ENCODE assay signal across 12 cellular contexts in genomic region chr3:191301017-191301416, GRCh38. TPM values are rescaled to one million over a fixed set of nuclear protein-coding genes. Genes with fewer than 3 reads are reported as not detected.
DNase-seq lines count a peak whose midpoint lies in the region; ATAC-seq and TF ChIP-seq lines count a peak whose summit lies in the region.
"Had no signal": no experiment of that assay in that cellular context is flagged by ENCODE, and none has a peak within 500 bp of the region (broad histone marks: within the 10 kb centered on the region; RNA-seq: fewer than 3 reads in every experiment).

No MANE protein-coding gene starts in this region.

- no peak overlapping the region for H3K4me2 ChIP-seq in SK-N-SH
- H3K4me2 ChIP-seq: BLaER1, PC-9 had no signal

- no peak overlapping the region for H3K9ac ChIP-seq in SK-N-SH
- H3K9ac ChIP-seq: BLaER1 had no signal

- TF ChIP-seq CTCF in SK-N-SH (IDR thresholded peaks at IDR 0.05) (no peak), lower lobe of right lung (IDR thresholded peaks at IDR 0.05) (no peak)

- POLR2A ChIA-PET in SK-N-SH (lab: Yijun Ruan, JAX): no interaction called here

- 55% methylated on average over 1 of the region's 1 CpG for WGBS in SK-N-SH (ENCODE audit: low lambda C conversion rate)

- no peak overlapping the region for H2AFZ ChIP-seq in SK-N-SH (ENCODE audit: low read depth)
- H2AFZ ChIP-seq: PC-9 had no signal

- no peak for TF ChIP-seq RAD21 in SK-N-SH (IDR thresholded peaks at IDR 0.05; ENCODE audit: low read length)

- ATAC-seq in GM18498 (IDR thresholded peaks at IDR 0.05; ENCODE audit: unreplicated experiment): peak; percentile 80
- ATAC-seq in GM19463 (IDR thresholded peaks at IDR 0.05; ENCODE audit: unreplicated experiment): peak; percentile 56
- ATAC-seq in HG02981 (IDR thresholded peaks at IDR 0.05; ENCODE audit: unreplicated experiment): peak; percentile 79
- ATAC-seq in lower lobe of right lung: no peak

- intact Hi-C loops in lower lobe of right lung (cut with DNase I): no loop called here

- H3K36me3 ChIP-seq in SK-N-SH (replicated peaks in 1 of 2; ENCODE audit: control insufficient read depth in 1 of 2, insufficient read depth in 2 of 2, low read length in 1 of 2) (no peaks in the 10 kb centered on the region), lower lobe of right lung (no peaks in the 10 kb centered on the region)
- H3K36me3 ChIP-seq: BLaER1, thyroid gland had no signal

- DNase-seq in NAMALWA (ENCODE audit: low spot score): peak; percentile 62
- no peak for DNase-seq in activated gamma-delta T cell treated with Interleukin-2 at 50 U/mL for 16 hours
- DNase-seq in cerebellar nuclear complex (lab: John Stamatoyannopoulos, UW): no peak
- DNase-seq in SK-N-SH: no peak
- no peak for DNase-seq in lower lobe of right lung
- DNase-seq: activated CD4-positive, alpha-beta T cell treated with anti-CD3 and anti-CD28 coated beads for 4 hours; thyroid gland had no signal

- H3K27me3 ChIP-seq in SK-N-SH (ENCODE audit: insufficient read depth) (0 out of 2 replicates have a peak, but pooled peaks cover 6% of the 10 kb centered on the region), lower lobe of right lung (ENCODE audit: low read depth) (no peaks in the 10 kb centered on the region)
- H3K27me3 ChIP-seq: BLaER1, thyroid gland had no signal

- H3K79me2 ChIP-seq in SK-N-SH (ENCODE audit: insufficient read depth): no peaks in the 10 kb centered on the region

- H3K4me3 ChIP-seq in SK-N-SH (ENCODE audit: low read depth in 2 of 2, low read length in 1 of 2) (no peak overlapping the region), lower lobe of right lung (no peak overlapping the region)
- H3K4me3 ChIP-seq: BLaER1, PC-9, thyroid gland had no signal

- H4K20me1 ChIP-seq in SK-N-SH (ENCODE audit: insufficient read depth): no peaks in the 10 kb centered on the region
- H4K20me1 ChIP-seq: BLaER1 had no signal

- H3K9me2 ChIP-seq in SK-N-SH: no peaks in the 10 kb centered on the region

- no peak overlapping the region for H3K27ac ChIP-seq in SK-N-SH (ENCODE audit: low read depth in 2 of 2, low read length in 1 of 2)
- H3K27ac ChIP-seq in lower lobe of right lung: no peak overlapping the region
- H3K27ac ChIP-seq: BLaER1, PC-9, thyroid gland had no signal

- H3F3A ChIP-seq in SK-N-SH (replicated peaks; ENCODE audit: insufficient read depth): no peaks in the 10 kb centered on the region

- TF ChIP-seq EP300 in SK-N-SH (IDR thresholded peaks at IDR 0.05; ENCODE audit: borderline replicate concordance in 1 of 2, low read depth in 1 of 2, low read length in 1 of 2): no peak

- no peaks in the 10 kb centered on the region for H3K9me3 ChIP-seq in SK-N-SH
- no peaks in the 10 kb centered on the region for H3K9me3 ChIP-seq in lower lobe of right lung
- H3K9me3 ChIP-seq: BLaER1, thyroid gland had no signal

- H3K4me1 ChIP-seq in SK-N-SH (ENCODE audit: control insufficient read depth in 1 of 2, insufficient read depth in 2 of 2, low read depth in 1 of 2, low read length in 1 of 2) (no peaks in the 10 kb centered on the region), lower lobe of right lung (no peaks in the 10 kb centered on the region)
- H3K4me1 ChIP-seq: thyroid gland had no signal

- CTCF ChIA-PET in SK-N-SH (lab: Yijun Ruan, JAX): no interaction called here

TF ChIP-seq in SK-N-SH, 30 proteins besides CTCF, POLR2A, EP300 and RAD21:
- no peak for TF ChIP-seq SIN3A (IDR thresholded peaks at IDR 0.05; ENCODE audit: borderline replicate concordance, low read depth, low read length)
- no peak for TF ChIP-seq SMC3 (IDR thresholded peaks at IDR 0.05; ENCODE audit: low read depth, low read length)
- no peak for TF ChIP-seq RCOR1 (IDR thresholded peaks at IDR 0.05; ENCODE audit: low read length)
- TF ChIP-seq MAX (IDR thresholded peaks at IDR 0.05; ENCODE audit: low read depth): no peak
- no peak for TF ChIP-seq PBX3 (IDR thresholded peaks at IDR 0.05)
- no peak for TF ChIP-seq GABPA (IDR thresholded peaks at IDR 0.05; ENCODE audit: low read depth)
- no peak for TF ChIP-seq MXI1 (IDR thresholded peaks at IDR 0.05; ENCODE audit: low read depth, low read length)

RNA-seq across cellular contexts. Expression of gene CCDC50, which starts 28.2 kb away (rescaled TPM):
- 21.9 and 23.6 TPM in 2 replicates for polyA plus RNA-seq in SK-N-SH (2012; rRNA removed)
- polyA plus RNA-seq in SK-N-SH (2012; cell fraction: cytosol; rRNA removed): 28.2 and 33.5 TPM in 2 replicates
- polyA plus RNA-seq in SK-N-SH (2012; cell fraction: nucleus; rRNA removed): 15.1 and 22.2 TPM in 2 replicates
- total RNA-seq in lower lobe of right lung: 66.5 TPM

RNA-seq across cellular contexts. Expression of gene UTS2B, which starts 29.3 kb away (rescaled TPM):
- 0.03 and 0.23 TPM in 2 replicates for polyA plus RNA-seq in SK-N-SH (2012; rRNA removed)
- polyA plus RNA-seq in SK-N-SH (2012; cell fraction: cytosol; rRNA removed): 0.07 and 0.21 TPM in 2 replicates
- polyA plus RNA-seq in SK-N-SH (2012; cell fraction: nucleus; rRNA removed): 0.21 and 0.42 TPM in 2 replicates
- 0.44 TPM for total RNA-seq in lower lobe of right lung

Comparison
In these comparisons a context has a peak if more than half of its experiments do, and no peak if none do; other contexts are left out.
1. ATAC-seq: peak in GM18498 (single experiment), GM19463 (single experiment) and HG02981 (single experiment); none in lower lobe of right lung (0 of 2).